8 cellular contexts compared by ENCODE assay signal in genomic region chr11:66289548-66290331, GRCh38. TPM values are rescaled to one million over a fixed set of nuclear protein-coding genes. Genes with fewer than 3 reads are reported as not detected.
A peak's percentile ranks its signal among the peaks of the same experiment; 100 is the strongest.
DNase-seq lines count a peak whose midpoint lies in the region; ATAC-seq and TF ChIP-seq lines count a peak whose summit lies in the region.

No MANE protein-coding gene starts in this region.

- peaks cover 4% of the 10 kb centered on the region for H3K4me1 ChIP-seq in cardiac muscle cell (ENCODE audit: low read depth)
- peaks cover 16% of the 10 kb centered on the region for H3K4me1 ChIP-seq in prostate gland (replicated peaks)
- H3K4me1 ChIP-seq in aorta (ENCODE audit: control insufficient read depth in 1 of 2, insufficient read depth in 2 of 2, low read length in 2 of 2): no peaks in the 10 kb centered on the region

- DNase-seq in DMS153 treated with DMSO at 0.1 percent for 48 hours (lab: John Stamatoyannopoulos, UW; ENCODE audit: unreplicated experiment) (peak; percentile 62), DMS153 (lab: John Stamatoyannopoulos, UW) (no peak), OCI-M1 (lab: John Stamatoyannopoulos, UW) (peak; percentile 92), cardiac muscle cell (ENCODE audit: low read depth in 1 of 2, low spot score in 1 of 2) (peak in 1 of 2 donors; percentile 90), prostate gland (ENCODE audit: low spot score) (peak; percentile 68), aorta (peak; percentile 88 to 92)
- peak; percentile 68 to 80 (median 74) for DNase-seq in activated naive CD4-positive, alpha-beta T cell (lab: John Stamatoyannopoulos, UW)

- no peak for TF ChIP-seq CTCF in cardiac muscle cell (IDR thresholded peaks at IDR 0.05; ENCODE audit: low read depth, low read length)
- TF ChIP-seq CTCF in prostate gland (IDR thresholded peaks at IDR 0.05): no peak

- H3K4me3 ChIP-seq in cardiac muscle cell: peak overlapping the region; percentile 41
- H3K4me3 ChIP-seq in prostate gland: peak overlapping the region; percentile 67 to 86
- H3K4me3 ChIP-seq in aorta (ENCODE audit: low read length in 2 of 2): peak overlapping the region; percentile 6 to 23

- no peak for TF ChIP-seq POLR2A in prostate gland (IDR thresholded peaks at IDR 0.05)

- H3K27ac ChIP-seq in cardiac muscle cell (peak overlapping the region; percentile 84), prostate gland (peak overlapping the region; percentile 86 to 90), aorta (ENCODE audit: low read depth in 1 of 2, low read length in 2 of 2) (peak overlapping the region in 1 of 2 donors; percentile 59)

- H3K36me3 ChIP-seq in cardiac muscle cell (no peaks in the 10 kb centered on the region), prostate gland (no peaks in the 10 kb centered on the region), aorta (ENCODE audit: control insufficient read depth in 1 of 2, insufficient read depth in 2 of 2, low read length in 1 of 2) (no peaks in the 10 kb centered on the region)

- no peaks in the 10 kb centered on the region for H3K9me3 ChIP-seq in cardiac muscle cell (ENCODE audit: low read depth)
- H3K9me3 ChIP-seq in prostate gland: no peaks in the 10 kb centered on the region
- no peaks in the 10 kb centered on the region for H3K9me3 ChIP-seq in aorta (ENCODE audit: control insufficient read depth, low read length)

- 8% methylated on average over 36 of the region's 36 CpGs for WGBS in prostate gland
- WGBS in aorta, 2 donors: 11 to 13% methylated on average over 36 of the region's 36 CpGs

- ATAC-seq in HG02884 (IDR thresholded peaks at IDR 0.05; ENCODE audit: unreplicated experiment): peak; percentile 32
- peak; percentile 79 for ATAC-seq in aorta (ENCODE audit: low FRiP score)

- peaks cover 43% of the 10 kb centered on the region for H3K27me3 ChIP-seq in cardiac muscle cell
- H3K27me3 ChIP-seq in prostate gland (replicated peaks; ENCODE audit: insufficient read depth): peaks cover 3% of the 10 kb centered on the region
- H3K27me3 ChIP-seq in aorta (ENCODE audit: control insufficient read depth in 1 of 2, insufficient read depth in 2 of 2, low read length in 1 of 2): no peaks in the 10 kb centered on the region

- intact Hi-C loops in prostate gland (cut with DNase I): no loop called here
- intact Hi-C loops in aorta (cut with DNase I): no loop called here

RNA-seq across cellular contexts. Expression of gene YIF1A, which starts 0.8 kb away (rescaled TPM):
- total RNA-seq in cardiac muscle cell (68.2 and 121 TPM in 2 replicates), prostate gland (100 to 1,000 TPM in 1 of 2 donors, 10 to 100 TPM in 1; 92.6 to 112 TPM), aorta (10 to 100 TPM; 73.2 to 75.5 TPM)
- polyA plus RNA-seq in cardiac muscle cell (116 and 147 TPM in 2 replicates), aorta (100 to 1,000 TPM in 1 of 2 donors, 10 to 100 TPM in 1; 76.0 to 109 TPM)

RNA-seq across cellular contexts. Expression of gene TMEM151A, which starts 2.0 kb away (rescaled TPM):
- 2.6 and 3.5 TPM in 2 replicates for total RNA-seq in cardiac muscle cell
- polyA plus RNA-seq in cardiac muscle cell: 0.87 and 2.0 TPM in 2 replicates
- under 1 TPM; 0.17 to 0.50 TPM for total RNA-seq in prostate gland
- under 1 TPM in 1 of 2 donors, not detected in 1; 0.13 TPM for total RNA-seq in aorta
- polyA plus RNA-seq in aorta: not detected

RNA-seq across cellular contexts. Expression of gene CNIH2, which starts 11.8 kb away (rescaled TPM):
- 2.1 and 2.7 TPM in 2 replicates for total RNA-seq in cardiac muscle cell
- 3.3 and 8.9 TPM in 2 replicates for polyA plus RNA-seq in cardiac muscle cell
- 1 to 10 TPM in 1 of 2 donors, not detected in 1; 3.6 TPM for total RNA-seq in prostate gland
- total RNA-seq in aorta: 1 to 10 TPM in 1 of 2 donors, under 1 TPM in 1; 0.75 to 1.1 TPM
- under 1 TPM in 1 of 2 donors, not detected in 1; 0.18 TPM for polyA plus RNA-seq in aorta

RNA-seq across cellular contexts. Expression of gene RAB1B, which starts 21.3 kb away (rescaled TPM):
- total RNA-seq in cardiac muscle cell: 103 and 135 TPM in 2 replicates
- 17.3 and 21.0 TPM in 2 replicates for polyA plus RNA-seq in cardiac muscle cell
- 100 to 1,000 TPM; 140 to 166 TPM for total RNA-seq in prostate gland
- total RNA-seq in aorta: 100 to 1,000 TPM; 102 to 111 TPM
- 100 to 1,000 TPM; 125 to 130 TPM for polyA plus RNA-seq in aorta

RNA-seq across cellular contexts. Expression of gene CD248, which starts 27.1 kb away (rescaled TPM):
- 7.9 and 11.4 TPM in 2 replicates for total RNA-seq in cardiac muscle cell
- 20.2 and 31.2 TPM in 2 replicates for polyA plus RNA-seq in cardiac muscle cell
- total RNA-seq in prostate gland: 1 to 10 TPM; 1.9 to 7.3 TPM
- total RNA-seq in aorta: 100 to 1,000 TPM in 1 of 2 donors, 10 to 100 TPM in 1; 38.6 to 118 TPM
- 1 to 10 TPM; 3.1 to 7.2 TPM for polyA plus RNA-seq in aorta

Comparison
In these comparisons a context has a peak if more than half of its experiments do, and no peak if none do; other contexts are left out.
1. H3K4me3 ChIP-seq: peak in every context shown above with its lines; median percentile 76 in prostate gland; 41 in cardiac muscle cell; 14 in aorta.